ENCODE assay signal across 8 cellular contexts in the genomic region with DNA sequence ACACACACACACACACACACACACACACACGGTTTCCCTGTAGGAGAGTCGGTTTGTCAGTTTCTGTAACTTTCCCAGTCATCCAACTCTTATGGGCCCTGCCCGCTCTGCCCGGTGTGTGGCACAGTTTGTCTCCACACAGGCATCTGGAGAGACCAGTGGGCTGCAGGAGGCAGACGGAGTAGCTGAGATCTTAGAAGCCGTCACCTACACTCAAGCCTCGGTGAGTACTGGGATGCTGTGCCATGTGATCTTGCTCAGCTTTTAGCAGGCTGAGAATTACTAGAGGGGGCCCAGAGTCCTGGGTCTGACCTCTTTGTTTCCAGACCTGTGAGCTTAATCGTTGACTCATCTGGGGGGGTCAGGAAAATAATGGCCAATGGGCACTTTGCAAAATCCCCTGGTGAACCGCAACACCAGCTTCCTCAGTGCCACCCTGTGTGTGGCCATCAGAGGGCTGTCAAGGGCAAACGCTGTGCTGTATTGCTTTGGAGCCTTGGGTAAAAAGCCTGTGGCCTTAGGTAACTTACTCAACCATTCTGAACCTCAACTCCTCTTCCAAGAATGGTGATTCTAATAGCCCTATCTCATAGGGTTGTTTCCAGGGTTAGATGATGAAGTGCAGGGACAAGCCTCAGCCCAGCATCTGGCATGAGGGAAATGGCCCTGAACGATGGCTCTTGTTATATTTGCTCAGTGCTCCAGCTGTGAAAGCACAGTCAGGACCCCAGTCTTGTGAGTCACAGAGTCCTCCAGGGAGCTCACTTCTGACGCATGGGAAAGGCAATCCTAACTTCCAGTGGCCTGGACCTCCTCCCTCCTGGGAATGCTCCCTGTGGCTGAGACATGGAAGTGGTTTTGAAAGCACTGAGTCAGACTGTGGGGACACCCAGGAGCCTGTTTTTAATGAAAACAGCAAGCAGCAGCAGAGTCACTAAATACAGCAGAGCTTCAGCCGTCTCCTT. TPM values are rescaled to one million over a fixed set of nuclear protein-coding genes. Genes with fewer than 3 reads are reported as not detected.
A peak's percentile ranks its signal among the peaks of the same experiment; 100 is the strongest.
DNase-seq lines count a peak whose midpoint lies in the region; ATAC-seq, FAIRE-seq and TF ChIP-seq lines count a peak whose summit lies in the region.

No MANE protein-coding gene starts in this region.

- CTCF ChIA-PET in GM12878 (lab: Yijun Ruan, JAX), result interaction anchor here (0.8 to 2.1 kb wide), 6 partner anchors 9 to 152 kb away, joined by 3 to 11 read pairs (median 4); no protein-coding TSS in a partner anchor

- ATAC-seq in GM12878 (peak; percentile 58), GM21717 (IDR thresholded peaks at IDR 0.05; ENCODE audit: unreplicated experiment) (no peak), GM18909 (IDR thresholded peaks at IDR 0.05; ENCODE audit: poor library complexity, unreplicated experiment) (no peak), HG02884 (IDR thresholded peaks at IDR 0.05; ENCODE audit: unreplicated experiment) (no peak), HG02885 (IDR thresholded peaks at IDR 0.05; ENCODE audit: poor library complexity, unreplicated experiment) (no peak)

- no peaks in the 10 kb centered on the region for H4K20me1 ChIP-seq in GM12878 (ENCODE audit: control insufficient read depth, insufficient read depth)

- H3K27ac ChIP-seq in GM12878 (ENCODE audit: control insufficient read depth, insufficient read depth) (no peak overlapping the region), liver (ENCODE audit: low read depth in 1 of 2, low read length in 2 of 2) (no peak overlapping the region)

- H3K4me1 ChIP-seq in GM12878 (ENCODE audit: control insufficient read depth, insufficient read depth, low read length) (peaks cover 13% of the 10 kb centered on the region), liver (ENCODE audit: control insufficient read depth in 4 of 4, insufficient read depth in 4 of 4, low read length in 3 of 4) (no peaks in the 10 kb centered on the region)

- TF ChIP-seq RAD21 in GM12878 (IDR thresholded peaks at IDR 0.05; ENCODE audit: insufficient read depth, low read depth, low read length) (no peak), liver (IDR thresholded peaks at IDR 0.05) (no peak)

- intact Hi-C loops in GM12878 (cut with micrococcal nuclease; ENCODE audit: unreplicated experiment), result no loop called here

- TF ChIP-seq CTCF in GM12878 (IDR thresholded peaks at IDR 0.05 in 2 of 3, conservative IDR thresholded peaks at IDR 0.05 in 1 of 3; ENCODE audit: control insufficient read depth in 2 of 3, extremely low read depth in 1 of 3, insufficient read depth in 1 of 3, low read depth in 3 of 3, low read length in 3 of 3) (peak in 1 of 3 experiments; percentile 31; a peak in 1 of 6 replicates), liver (IDR thresholded peaks at IDR 0.05; ENCODE audit: low read depth, low read length, missing input control) (no peak)

- in situ Hi-C loops in GM12878 (cut with MboI), result no loop called here

- POLR2A ChIA-PET in GM12878 (lab: Charles Lee), result no interaction called here

- no peak for TF ChIP-seq EP300 in GM12878 (IDR thresholded peaks at IDR 0.05; ENCODE audit: borderline replicate concordance in 1 of 2, control insufficient read depth in 1 of 2, low read depth in 2 of 2, low read length in 2 of 2)

- H3K9ac ChIP-seq in GM12878 (ENCODE audit: control insufficient read depth, insufficient read depth, low read length), result no peak overlapping the region
- no peak overlapping the region for H3K9ac ChIP-seq in liver (ENCODE audit: low read depth in 1 of 2, low read length in 2 of 2)

- H3K27me3 ChIP-seq in GM12878 (replicated peaks in 1 of 2; ENCODE audit: control insufficient read depth in 2 of 2, insufficient read depth in 2 of 2, low read length in 1 of 2) (no peaks in the 10 kb centered on the region), liver (ENCODE audit: control insufficient read depth in 4 of 4, insufficient read depth in 4 of 4, low read length in 3 of 4) (no peaks in the 10 kb centered on the region)

- no peak overlapping the region for H3K4me2 ChIP-seq in GM12878 (ENCODE audit: control insufficient read depth, insufficient read depth)

- BruUV-seq in GM12878 (replicated peaks; lab: Mats Ljungman, UMichigan), result no TSS peak

- no peak overlapping the region for H3K4me3 ChIP-seq in GM12878
- H3K4me3 ChIP-seq in liver (ENCODE audit: low read depth in 1 of 3, low read length in 3 of 3), result no peak overlapping the region

- SMC1A ChIA-PET in GM12878 (lab: Charles Lee; ENCODE audit: uncharacterized antibody, unreplicated experiment), result interaction anchor here (1.0 to 1.3 kb wide), 4 partner anchors 9 to 152 kb away, joined by 3 to 5 read pairs (median 4); no protein-coding TSS in a partner anchor

- H3K9me3 ChIP-seq in GM12878 (replicated peaks; ENCODE audit: control insufficient read depth, insufficient read depth, low read length), result no peaks in the 10 kb centered on the region; the same call in 2 of the 3 replicates
- H3K9me3 ChIP-seq in liver (ENCODE audit: control insufficient read depth in 4 of 4, low read length in 3 of 4), result no peaks in the 10 kb centered on the region

- WGBS in GM12878 (ENCODE audit: insufficient coverage, insufficient replicate concordance, low lambda C conversion rate, missing lambda C conversion rate), result 40% methylated on average over 13 of the region's 13 CpGs
- WGBS in liver, result 82% methylated on average over 13 of the region's 13 CpGs

- FAIRE-seq in GM12878 (lab: Jason Lieb, UNC), result no peak

- no peak for TF ChIP-seq POLR2A in GM12878 (IDR thresholded peaks at IDR 0.05; ENCODE audit: low read depth, low read length)

- H2AFZ ChIP-seq in GM12878 (ENCODE audit: control insufficient read depth, low read depth, low read length), result no peak overlapping the region

- peak; percentile 47 for DNase-seq in activated CD8-positive, alpha-beta memory T cell treated with anti-CD3 and anti-CD28 coated beads for 24 hours
- no peak for DNase-seq in activated CD8-positive, alpha-beta memory T cell treated with anti-CD3 and anti-CD28 coated beads, Interleukin-2, amount 50 U/mL, for 4 hours
- peak; percentile 8 for DNase-seq in GM12878 (ENCODE audit: low read depth, low spot score)

- no peaks in the 10 kb centered on the region for H3K36me3 ChIP-seq in GM12878 (ENCODE audit: control insufficient read depth in 2 of 2, insufficient read depth in 2 of 2, low read length in 1 of 2)
- H3K36me3 ChIP-seq in liver (ENCODE audit: control insufficient read depth in 4 of 4, insufficient read depth in 3 of 4, low read depth in 1 of 4, low read length in 3 of 4), result no peaks in the 10 kb centered on the region

- H3K79me2 ChIP-seq in GM12878 (ENCODE audit: control insufficient read depth, insufficient read depth, low read length), result no peaks in the 10 kb centered on the region

- RAD21 ChIA-PET in GM12878 (lab: Charles Lee; ENCODE audit: unreplicated experiment), result interaction anchor here (1.3 to 1.8 kb wide), 2 partner anchors 9 to 10 kb away, joined by 3 to 4 read pairs; no protein-coding TSS in a partner anchor

TF ChIP-seq in GM12878, 131 proteins besides CTCF, POLR2A, EP300 and RAD21 (continues in another document):
- TF ChIP-seq BCL11A (IDR thresholded peaks at IDR 0.05; ENCODE audit: low read depth, low read length) (no peak), PAX8 (IDR thresholded peaks at IDR 0.05) (no peak), SP1 (IDR thresholded peaks at IDR 0.05; ENCODE audit: low read depth, low read length) (no peak), SREBF1 (IDR thresholded peaks at IDR 0.05; ENCODE audit: low read length) (no peak), ATF7 (IDR thresholded peaks at IDR 0.05; ENCODE audit: low read depth) (no peak), EZH2 (IDR thresholded peaks at IDR 0.05; ENCODE audit: borderline replicate concordance, control insufficient read depth, low read depth, low read length) (no peak), HDAC6 (IDR thresholded peaks at IDR 0.05; ENCODE audit: unreplicated experiment) (no peak), FOXM1 (IDR thresholded peaks at IDR 0.05; ENCODE audit: low read depth, low read length) (no peak), FOS (IDR thresholded peaks at IDR 0.05; ENCODE audit: borderline replicate concordance, extremely low read depth, insufficient read length) (no peak), KLF5 (IDR thresholded peaks at IDR 0.05; ENCODE audit: partially characterized antibody) (no peak)

TF ChIP-seq in liver, 16 proteins besides CTCF, POLR2A, EP300 and RAD21 (continues in another document):
- TF ChIP-seq HNF4G (IDR thresholded peaks at IDR 0.05), result no peak
- TF ChIP-seq EGR1 (IDR thresholded peaks at IDR 0.05; ENCODE audit: low read depth in 2 of 2), result no peak
- TF ChIP-seq SP1 (IDR thresholded peaks at IDR 0.05), result no peak
- TF ChIP-seq YY1 (IDR thresholded peaks at IDR 0.05), result no peak
- TF ChIP-seq FOXA2 (IDR thresholded peaks at IDR 0.05), result no peak

RNA-seq across cellular contexts. Expression of gene COL15A1, which starts 45.6 kb away (rescaled TPM):
- not detected in 2 replicates for total RNA-seq in GM12878 (2013; cell fraction: nucleolus; rRNA removed)
- total RNA-seq in GM12878 (2014; rRNA removed), result 0.06 and 0.16 TPM in 2 replicates
- 0.05 and 0.13 TPM in 2 replicates for total RNA-seq in GM12878 (2014; rRNA removed; fragmentation: Illumina TruSeq; extraction: Trizol)
- total RNA-seq in GM12878 (2021), result 0.21 and 0.28 TPM in 2 replicates
- polyA plus RNA-seq in GM12878 (2011; ENCODE audit: low read depth), result not detected
- 0.01 TPM in 1 of 2 replicates, not detected in the other for polyA plus RNA-seq in GM12878 (2011; rRNA removed)
- polyA plus RNA-seq in GM12878 (2011; cell fraction: cytosol; rRNA removed), result 0.02 TPM in 1 of 2 replicates, not detected in the other
- polyA plus RNA-seq in GM12878 (2011; cell fraction: nucleus; rRNA removed), result 0.01 and 0.03 TPM in 2 replicates
- 0.03 and 0.04 TPM in 2 replicates for polyA plus RNA-seq in GM12878 (2012)
- 0.07 and 0.21 TPM in 2 replicates for polyA plus RNA-seq in GM12878 (2014; fragmentation: Illumina TruSeq; extraction: Trizol)
- under 1 TPM; 0.03 to 0.09 TPM for polyA plus RNA-seq in GM12878 (2014; fragmentation: Nextera tagmentation; extraction: Ambion mirVana)
- 0.04 and 0.13 TPM in 2 replicates for polyA plus RNA-seq in GM12878 (2014; rRNA removed)
- polyA plus RNA-seq in GM12878 (2016; fragmentation: Nextera tagmentation; extraction: Ambion mirVana), result not detected
- polyA minus RNA-seq in GM12878 (2011; rRNA and poly(A)+ RNA removed), result not detected in 2 replicates
- not detected in 2 replicates for polyA minus RNA-seq in GM12878 (2011; cell fraction: cytosol; rRNA and poly(A)+ RNA removed)
- not detected in 2 replicates for polyA minus RNA-seq in GM12878 (2011; cell fraction: nucleus; rRNA and poly(A)+ RNA removed)
- total RNA-seq in liver, result under 1 TPM; 0.33 to 0.42 TPM
- polyA plus RNA-seq in liver, result under 1 TPM; 0.10 to 0.16 TPM
